In the genomic region with DNA sequence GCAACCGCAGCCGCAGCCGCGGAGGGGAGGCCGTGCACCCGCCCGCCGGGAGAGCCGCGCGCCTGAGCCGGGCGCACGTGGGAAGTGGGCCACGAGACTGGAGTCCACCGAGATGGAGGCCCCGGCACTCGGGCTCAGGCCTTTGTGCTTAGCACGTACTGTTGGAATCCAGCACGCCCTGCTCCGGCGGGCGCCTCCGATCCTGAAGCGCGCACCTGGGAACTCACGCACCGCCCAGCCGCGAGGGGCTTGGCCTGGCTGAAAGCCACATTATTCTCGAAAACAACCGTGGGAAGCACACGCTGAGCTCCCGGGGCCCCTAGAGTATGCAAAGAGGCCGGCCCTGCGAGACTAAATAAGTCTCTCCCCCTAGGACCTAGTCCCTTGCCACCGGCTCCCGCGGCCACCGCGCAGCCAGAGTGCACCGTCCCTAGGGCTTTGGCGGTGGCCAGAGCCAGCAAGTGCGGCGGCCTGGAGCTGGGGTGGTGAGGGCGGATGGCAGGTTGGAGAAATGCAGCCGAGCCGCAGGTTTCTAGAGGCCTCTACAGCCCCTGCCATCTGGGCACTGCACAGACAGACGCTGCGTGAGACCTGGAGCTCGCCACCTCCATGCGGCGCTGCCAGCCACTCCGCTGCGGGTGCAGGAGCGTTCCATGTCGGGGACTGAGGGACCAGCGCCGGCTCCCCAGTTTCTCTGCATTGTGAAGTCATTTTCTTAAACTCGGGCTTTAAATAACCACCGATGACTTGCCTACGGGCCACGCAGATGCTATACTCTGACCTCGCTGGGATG, we compare ENCODE assay signal across 8 cellular contexts. TPM values are rescaled to one million over a fixed set of nuclear protein-coding genes. Genes with fewer than 3 reads are reported as not detected.
DNase-seq lines count a peak whose midpoint lies in the region; ATAC-seq and TF ChIP-seq lines count a peak whose summit lies in the region.

No MANE protein-coding gene starts in this region.

- ATAC-seq in GM21529 (IDR thresholded peaks at IDR 0.05; ENCODE audit: unreplicated experiment) (peak; percentile 45), upper lobe of right lung (peak; percentile 68)
- ATAC-seq in activated CD8-positive, alpha-beta T cell treated with anti-CD3 and anti-CD28 coated beads for 36 hours, result peak; percentile 59

- H3K27me3 ChIP-seq in GM06990 (replicated peaks; ENCODE audit: control insufficient read depth, insufficient read depth, low read length) (no peaks in the 10 kb centered on the region), esophagus (ENCODE audit: control insufficient read depth in 1 of 2, insufficient read depth in 2 of 2, low read length in 2 of 2) (peaks cover 4 to 10% of the 10 kb centered on the region in 2 donors), upper lobe of right lung (peaks cover 15% of the 10 kb centered on the region)

- peak overlapping the region in 2 of 3 donors; percentile 81 to 85 for H3K27ac Mint-ChIP-seq in IgD-negative memory B cell
- no peak overlapping the region for H3K27ac Mint-ChIP-seq in activated CD8-positive, alpha-beta T cell treated with anti-CD3 and anti-CD28 coated beads for 36 hours

- H3K27ac ChIP-seq in esophagus (ENCODE audit: low read depth in 2 of 2, low read length in 1 of 2) (peak overlapping the region in 1 of 2 donors; percentile 6), upper lobe of right lung (no peak overlapping the region)

- H3K9me3 Mint-ChIP-seq in IgD-negative memory B cell, result peaks cover 0 to 4% (median 0%) of the 10 kb centered on the region in 3 donors
- H3K9me3 Mint-ChIP-seq in activated CD8-positive, alpha-beta T cell treated with anti-CD3 and anti-CD28 coated beads for 36 hours, result no peaks in the 10 kb centered on the region

- H3K36me3 Mint-ChIP-seq in IgD-negative memory B cell, result peaks cover 2% of the 10 kb centered on the region
- no peaks in the 10 kb centered on the region for H3K36me3 Mint-ChIP-seq in activated CD8-positive, alpha-beta T cell treated with anti-CD3 and anti-CD28 coated beads for 36 hours (ENCODE audit: low read depth)

- H3K36me3 ChIP-seq in GM06990 (ENCODE audit: control insufficient read depth, insufficient read depth, low read length) (no peaks in the 10 kb centered on the region), esophagus (ENCODE audit: control insufficient read depth in 2 of 2, insufficient read depth in 2 of 2, low read length in 1 of 2) (no peaks in the 10 kb centered on the region), upper lobe of right lung (no peaks in the 10 kb centered on the region)

- CTCF ChIA-PET in activated CD8-positive, alpha-beta T cell treated with anti-CD3 and anti-CD28 coated beads for 36 hours (lab: Charles Lee), result interaction anchor here (0.7 to 3.9 kb wide), 35 partner anchors 9 to 1075 kb away, joined by 3 to 41 read pairs (median 4); no protein-coding TSS in a partner anchor

- 1 to 2% methylated on average over 58 to 64 of the region's 64 CpGs for WGBS in esophagus, 2 donors

- H3K4me1 ChIP-seq in esophagus (ENCODE audit: control insufficient read depth in 2 of 2, insufficient read depth in 2 of 2, low read length in 1 of 2), result peaks cover 5 to 6% of the 10 kb centered on the region in 2 donors
- H3K4me1 ChIP-seq in upper lobe of right lung, result peaks cover 12% of the 10 kb centered on the region

- DNase-seq in GM06990 (ENCODE audit: extremely low read depth, insufficient read length) (peak; percentile 76), myocyte (ENCODE audit: low read depth) (peak; percentile 62), upper lobe of right lung (peak; percentile 73), HCEC 1CT (no peak)
- peak; percentile 21 for DNase-seq in activated CD8-positive, alpha-beta T cell treated with anti-CD3 and anti-CD28 coated beads for 36 hours

- intact Hi-C loops in activated CD8-positive, alpha-beta T cell treated with anti-CD3 and anti-CD28 coated beads for 36 hours (cut with micrococcal nuclease), result loop anchor here (2.0 to 10.0 kb wide), 2 partner anchors 490 to 1072 kb away; no protein-coding TSS in a partner anchor
- intact Hi-C loops in upper lobe of right lung (cut with DNase I), result no loop called here

- peaks cover 25% of the 10 kb centered on the region for H3K27me3 Mint-ChIP-seq in IgD-negative memory B cell
- H3K27me3 Mint-ChIP-seq in activated CD8-positive, alpha-beta T cell treated with anti-CD3 and anti-CD28 coated beads for 36 hours, result peaks cover 39% of the 10 kb centered on the region

- H3K4me3 ChIP-seq in GM06990 (replicated peaks; ENCODE audit: low read depth, low read length) (peak overlapping the region; percentile 54), esophagus (ENCODE audit: low read depth in 1 of 2, low read length in 2 of 2) (peak overlapping the region; percentile 18 to 29), upper lobe of right lung (peak overlapping the region; percentile 41)

- no peak for TF ChIP-seq CTCF in GM06990 (IDR thresholded peaks at IDR 0.05; ENCODE audit: insufficient read depth, low read length, poor library complexity, severe bottlenecking)
- TF ChIP-seq CTCF in activated CD8-positive, alpha-beta T cell treated with anti-CD3 and anti-CD28 coated beads for 36 hours (IDR thresholded peaks at IDR 0.05), result no peak
- no peak for TF ChIP-seq CTCF in upper lobe of right lung (IDR thresholded peaks at IDR 0.05)

- POLR2A ChIA-PET in activated CD8-positive, alpha-beta T cell treated with anti-CD3 and anti-CD28 coated beads for 36 hours (lab: Charles Lee), result interaction anchor here (1.3 kb wide), 1 partner anchor 540 kb away, joined by 3 read pairs; the partner anchor contains the start of gene NRN1

- peak overlapping the region; percentile 74 to 92 (median 81) for H3K4me3 Mint-ChIP-seq in IgD-negative memory B cell
- peak overlapping the region; percentile 64 for H3K4me3 Mint-ChIP-seq in activated CD8-positive, alpha-beta T cell treated with anti-CD3 and anti-CD28 coated beads for 36 hours

- peaks cover 0 to 4% of the 10 kb centered on the region in 2 donors for H3K9me3 ChIP-seq in esophagus (ENCODE audit: control insufficient read depth in 2 of 2, insufficient read depth in 1 of 2, low read depth in 1 of 2, low read length in 1 of 2)
- H3K9me3 ChIP-seq in upper lobe of right lung, result no peaks in the 10 kb centered on the region

- H3K4me1 Mint-ChIP-seq in IgD-negative memory B cell, result peaks cover 3 to 12% (median 5%) of the 10 kb centered on the region in 3 donors
- H3K4me1 Mint-ChIP-seq in activated CD8-positive, alpha-beta T cell treated with anti-CD3 and anti-CD28 coated beads for 36 hours (ENCODE audit: low read depth), result no peaks in the 10 kb centered on the region

RNA-seq across cellular contexts. Expression of gene LY86, which starts 42.0 kb away (rescaled TPM):
- polyA plus RNA-seq in IgD-negative memory B cell (394 TPM), esophagus (under 1 TPM; 0.51 to 0.55 TPM)
- under 1 TPM in 1 of 2 experiments, not detected in 1; 0.32 TPM for total RNA-seq in activated CD8-positive, alpha-beta T cell treated with anti-CD3 and anti-CD28 coated beads for 36 hours
- total RNA-seq in myocyte (not detected in 2 replicates), upper lobe of right lung (13.8 TPM)
- not detected for polyA plus RNA-seq in myocyte (2012)

Comparison
In these comparisons a context has a peak if more than half of its experiments do, and no peak if none do; other contexts are left out.
1. RNA of gene LY86, which starts 42.0 kb away (total RNA-seq): 13.8 TPM in upper lobe of right lung (single experiment); 0.32 TPM in activated CD8-positive, alpha-beta T cell treated with anti-CD3 and anti-CD28 coated beads for 36 hours and not detected in myocyte; every median in the first group is over 10 times any median in the second.
2. Peak in every context shown above with its lines, with median percentiles within 50 percentile points of each other: H3K4me3 ChIP-seq and ATAC-seq.